Comparison of ENCODE assay signal across 27 cellular contexts in the genomic region with DNA sequence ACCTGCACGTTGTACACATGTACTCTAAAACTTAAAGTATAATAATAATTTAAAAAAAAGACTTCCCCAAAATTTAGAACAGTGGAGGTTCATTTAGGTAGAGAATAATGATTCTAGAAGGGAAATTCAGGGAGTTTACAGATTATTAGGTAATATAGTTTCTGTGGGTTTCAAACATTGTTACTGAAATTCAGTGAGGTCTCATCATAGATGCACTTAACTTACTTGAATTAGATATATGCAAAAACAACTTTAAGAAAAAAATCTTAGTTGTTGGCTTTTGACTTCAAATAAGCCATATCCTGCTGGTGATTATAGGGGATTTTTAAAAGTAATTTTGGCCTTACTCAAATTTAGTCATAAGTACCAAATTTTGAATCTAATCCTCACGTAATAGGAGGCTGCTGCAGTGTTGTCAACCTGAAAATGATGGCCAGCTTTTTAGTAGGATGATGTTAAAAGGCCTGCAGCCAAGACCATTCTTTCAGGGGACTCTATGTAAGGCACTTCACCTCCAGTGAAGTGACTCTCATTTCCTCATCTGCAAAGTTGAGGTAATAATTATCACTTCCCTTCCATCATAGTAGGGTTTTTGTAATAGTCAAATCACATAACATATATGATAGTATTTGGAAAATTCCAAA. TPM values are rescaled to one million over a fixed set of nuclear protein-coding genes. Genes with fewer than 3 reads are reported as not detected.
"Had no signal": no experiment of that assay in that cellular context is flagged by ENCODE, and none has a peak within 500 bp of the region (broad histone marks: within the 10 kb centered on the region; RNA-seq: fewer than 3 reads in every experiment).

No MANE protein-coding gene starts in this region.

- H3K4me2 ChIP-seq: hepatocyte had no signal

- H2AFZ ChIP-seq: hepatocyte had no signal

- DNase-seq: dermis blood vessel endothelial cell; dorsolateral prefrontal cortex; effector CD4-positive, alpha-beta T cell; effector memory CD4-positive, alpha-beta T cell; foreskin keratinocyte; heart left ventricle; hypothalamus; immature natural killer cell; islet precursor cell; kidney; kidney glomerular epithelial cell; left cardiac atrium; left lung; left ventricle myocardium superior; lower lobe of right lung; mesenchymal stem cell; mucosa of descending colon; naive B cell; naive thymus-derived CD8-positive, alpha-beta T cell had no signal

- H3K79me2 ChIP-seq: hepatocyte had no signal

- FAIRE-seq: endothelial cell of umbilical vein, frontal cortex, kidney had no signal

- H3K27ac ChIP-seq: coronary artery, dorsolateral prefrontal cortex, esophagus muscularis mucosa, foreskin keratinocyte, gastroesophageal sphincter, heart left ventricle, hepatocyte, left lung, lower lobe of right lung had no signal

- H3K4me1 ChIP-seq: esophagus muscularis mucosa, foreskin keratinocyte, gastroesophageal sphincter, heart left ventricle, left lung, lower lobe of right lung had no signal

- H3K36me3 ChIP-seq: esophagus muscularis mucosa, gastroesophageal sphincter, heart left ventricle, left lung, lower lobe of right lung had no signal

- ATAC-seq: foreskin keratinocyte; gastroesophageal sphincter; heart left ventricle; left cardiac atrium; left lung; left ventricle myocardium superior; lower lobe of right lung; mucosa of descending colon; naive thymus-derived CD8-positive, alpha-beta T cell had no signal

- H3K27me3 ChIP-seq: dorsolateral prefrontal cortex, esophagus muscularis mucosa, foreskin keratinocyte, gastroesophageal sphincter, heart left ventricle, hepatocyte, left lung had no signal

- H3K4me3 ChIP-seq: coronary artery, dorsolateral prefrontal cortex, esophagus muscularis mucosa, gastroesophageal sphincter, heart left ventricle, hepatocyte, left lung, lower lobe of right lung, mucosa of descending colon had no signal

RNA-seq across cellular contexts. Expression of gene KCNA4, which starts 42.5 kb away (rescaled TPM):
- polyA plus RNA-seq: endothelial cell of umbilical vein; esophagus; fibroblast of lung; foreskin keratinocyte; immature natural killer cell; naive thymus-derived CD8-positive, alpha-beta T cell had no signal
